In the genomic region with DNA sequence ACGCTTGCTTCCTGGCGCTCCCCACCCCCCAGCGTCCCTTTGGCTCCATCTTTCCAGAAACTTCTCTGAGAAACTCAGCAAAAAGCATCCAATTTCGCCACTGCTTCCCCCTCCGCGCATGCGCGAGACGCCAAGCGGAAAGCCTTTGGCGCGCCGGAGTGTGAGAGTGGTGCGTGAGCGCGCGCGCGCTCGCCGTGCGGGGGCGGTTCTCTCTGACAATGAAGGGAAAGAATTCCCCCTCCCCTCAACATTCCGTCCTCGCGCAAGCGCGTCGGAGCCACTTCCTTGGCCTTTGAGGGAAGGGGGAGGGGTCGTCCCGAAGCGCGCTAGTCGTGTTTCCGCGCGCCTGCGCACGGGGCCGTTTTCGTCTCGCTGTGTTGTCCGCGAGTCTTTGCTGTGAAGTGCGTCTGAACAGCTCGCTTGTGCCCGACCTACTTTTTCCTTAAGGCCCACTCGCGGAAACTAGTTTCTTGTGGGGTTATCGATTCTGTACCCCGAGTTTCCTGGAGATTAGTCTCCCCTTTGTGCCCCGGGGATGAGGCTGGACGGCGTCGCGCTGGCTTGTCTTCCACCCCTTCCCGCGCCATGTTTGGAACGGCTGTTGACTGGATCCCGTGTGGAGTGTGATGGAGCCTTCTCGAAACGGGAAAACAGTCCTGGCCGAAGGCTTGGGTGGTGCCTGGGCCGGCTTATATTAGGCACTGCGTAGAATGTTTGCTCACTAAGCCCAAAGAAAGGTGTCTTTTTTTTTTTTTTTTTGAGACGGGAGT, we compare ENCODE assay signal across 1 cellular context.
TF ChIP-seq lines count a peak whose summit lies in the region.

No MANE protein-coding gene starts in this region.

TF ChIP-seq in HepG2, 621 proteins besides CTCF, POLR2A, EP300 and RAD21 (continues in another document):
- TF ChIP-seq SRY (CRISPR knock-in tag; IDR thresholded peaks at IDR 0.05) (no peak), ZFY (CRISPR knock-in tag; IDR thresholded peaks at IDR 0.05) (no peak), AGO2 (optimal IDR thresholded peaks at IDR 0.05; ENCODE audit: low read depth, low read length) (peak; percentile 66), JUN (CRISPR knock-in tag; IDR thresholded peaks at IDR 0.05) (no peak; the same call in 1 of the 2 replicates), ZNF3 (CRISPR knock-in tag; IDR thresholded peaks at IDR 0.05) (no peak), ZNF329 (CRISPR knock-in tag; IDR thresholded peaks at IDR 0.05; ENCODE audit: low read depth) (no peak; the same call in 1 of the 2 replicates), HNF4G (IDR thresholded peaks at IDR 0.05; ENCODE audit: borderline replicate concordance, low read depth, low read length) (no peak; the same call in 1 of the 2 replicates), HNF4G (CRISPR knock-in tag; IDR thresholded peaks at IDR 0.05; ENCODE audit: borderline replicate concordance, low read depth) (no peak), RNF2 (conservative IDR thresholded peaks at IDR 0.05; ENCODE audit: low read depth) (no peak), MXD3 (CRISPR knock-in tag; IDR thresholded peaks at IDR 0.05) (peak; percentile 42; the same call in 1 of the 2 replicates), ZFP1 (CRISPR knock-in tag; IDR thresholded peaks at IDR 0.05) (no peak), KDM5B (CRISPR knock-in tag; IDR thresholded peaks at IDR 0.05; ENCODE audit: borderline replicate concordance) (peak; percentile 60), ZNF678 (CRISPR knock-in tag; IDR thresholded peaks at IDR 0.05) (no peak), ZBTB44 (CRISPR knock-in tag; IDR thresholded peaks at IDR 0.05) (no peak), TCF7L2 (IDR thresholded peaks at IDR 0.05; ENCODE audit: low read depth, low read length) (no peak), DMAP1 (CRISPR knock-in tag; IDR thresholded peaks at IDR 0.05) (0 out of 2 replicates have a peak, but pooled peaks have one; percentile 31), ZFP36L1 (CRISPR knock-in tag; IDR thresholded peaks at IDR 0.05) (no peak; the same call in 1 of the 2 replicates), ZNF615 (CRISPR knock-in tag; IDR thresholded peaks at IDR 0.05; ENCODE audit: borderline replicate concordance) (peak; percentile 6; the same call in 1 of the 2 replicates), GABPB1 (CRISPR knock-in tag; IDR thresholded peaks at IDR 0.05) (peak; percentile 82), SOX13 (IDR thresholded peaks at IDR 0.05) (no peak), SOX13 (CRISPR knock-in tag; conservative IDR thresholded peaks at IDR 0.05 in 1 of 2, IDR thresholded peaks at IDR 0.05 in 1 of 2) (peak in 1 of 2 experiments; percentile 77; a peak in 2 of 4 replicates), FOXK1 (CRISPR knock-in tag; IDR thresholded peaks at IDR 0.05; ENCODE audit: borderline replicate concordance, low read depth) (no peak), BORCS8-MEF2B (CRISPR knock-in tag; IDR thresholded peaks at IDR 0.05) (peak; percentile 61), TBX2 (CRISPR knock-in tag; IDR thresholded peaks at IDR 0.05; ENCODE audit: borderline replicate concordance) (peak; percentile 78), FLYWCH1 (CRISPR knock-in tag; IDR thresholded peaks at IDR 0.05) (no peak), NR2F2 (IDR thresholded peaks at IDR 0.05; ENCODE audit: borderline replicate concordance, low read depth) (no peak), ZNF510 (CRISPR knock-in tag; IDR thresholded peaks at IDR 0.05; ENCODE audit: low read depth) (0 out of 2 replicates have a peak, but pooled peaks have one; percentile 1), KLF11 (CRISPR knock-in tag; IDR thresholded peaks at IDR 0.05) (peak; percentile 26), HOXA5 (CRISPR knock-in tag; IDR thresholded peaks at IDR 0.05) (no peak)
- TF ChIP-seq, protein P1, sequence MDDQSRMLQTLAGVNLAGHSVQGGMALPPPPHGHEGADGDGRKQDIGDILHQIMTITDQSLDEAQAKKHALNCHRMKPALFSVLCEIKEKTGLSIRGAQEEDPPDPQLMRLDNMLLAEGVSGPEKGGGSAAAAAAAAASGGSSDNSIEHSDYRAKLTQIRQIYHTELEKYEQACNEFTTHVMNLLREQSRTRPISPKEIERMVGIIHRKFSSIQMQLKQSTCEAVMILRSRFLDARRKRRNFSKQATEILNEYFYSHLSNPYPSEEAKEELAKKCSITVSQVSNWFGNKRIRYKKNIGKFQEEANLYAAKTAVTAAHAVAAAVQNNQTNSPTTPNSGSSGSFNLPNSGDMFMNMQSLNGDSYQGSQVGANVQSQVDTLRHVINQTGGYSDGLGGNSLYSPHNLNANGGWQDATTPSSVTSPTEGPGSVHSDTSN (CRISPR knock-in tag; IDR thresholded peaks at IDR 0.05; ENCODE audit: borderline replicate concordance) = 0 out of 2 replicates have a peak, but pooled peaks have one; percentile 43
- TF ChIP-seq, protein P2, sequence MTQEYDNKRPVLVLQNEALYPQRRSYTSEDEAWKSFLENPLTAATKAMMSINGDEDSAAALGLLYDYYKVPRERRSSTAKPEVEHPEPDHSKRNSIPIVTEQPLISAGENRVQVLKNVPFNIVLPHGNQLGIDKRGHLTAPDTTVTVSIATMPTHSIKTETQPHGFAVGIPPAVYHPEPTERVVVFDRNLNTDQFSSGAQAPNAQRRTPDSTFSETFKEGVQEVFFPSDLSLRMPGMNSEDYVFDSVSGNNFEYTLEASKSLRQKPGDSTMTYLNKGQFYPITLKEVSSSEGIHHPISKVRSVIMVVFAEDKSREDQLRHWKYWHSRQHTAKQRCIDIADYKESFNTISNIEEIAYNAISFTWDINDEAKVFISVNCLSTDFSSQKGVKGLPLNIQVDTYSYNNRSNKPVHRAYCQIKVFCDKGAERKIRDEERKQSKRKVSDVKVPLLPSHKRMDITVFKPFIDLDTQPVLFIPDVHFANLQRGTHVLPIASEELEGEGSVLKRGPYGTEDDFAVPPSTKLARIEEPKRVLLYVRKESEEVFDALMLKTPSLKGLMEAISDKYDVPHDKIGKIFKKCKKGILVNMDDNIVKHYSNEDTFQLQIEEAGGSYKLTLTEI (CRISPR knock-in tag; conservative IDR thresholded peaks at IDR 0.05) = no peak
- TF ChIP-seq, protein P3, sequence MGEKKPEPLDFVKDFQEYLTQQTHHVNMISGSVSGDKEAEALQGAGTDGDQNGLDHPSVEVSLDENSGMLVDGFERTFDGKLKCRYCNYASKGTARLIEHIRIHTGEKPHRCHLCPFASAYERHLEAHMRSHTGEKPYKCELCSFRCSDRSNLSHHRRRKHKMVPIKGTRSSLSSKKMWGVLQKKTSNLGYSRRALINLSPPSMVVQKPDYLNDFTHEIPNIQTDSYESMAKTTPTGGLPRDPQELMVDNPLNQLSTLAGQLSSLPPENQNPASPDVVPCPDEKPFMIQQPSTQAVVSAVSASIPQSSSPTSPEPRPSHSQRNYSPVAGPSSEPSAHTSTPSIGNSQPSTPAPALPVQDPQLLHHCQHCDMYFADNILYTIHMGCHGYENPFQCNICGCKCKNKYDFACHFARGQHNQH (CRISPR knock-in tag; IDR thresholded peaks at IDR 0.05) = peak; percentile 84; the same call in 1 of the 2 replicates
- TF ChIP-seq, protein P4, sequence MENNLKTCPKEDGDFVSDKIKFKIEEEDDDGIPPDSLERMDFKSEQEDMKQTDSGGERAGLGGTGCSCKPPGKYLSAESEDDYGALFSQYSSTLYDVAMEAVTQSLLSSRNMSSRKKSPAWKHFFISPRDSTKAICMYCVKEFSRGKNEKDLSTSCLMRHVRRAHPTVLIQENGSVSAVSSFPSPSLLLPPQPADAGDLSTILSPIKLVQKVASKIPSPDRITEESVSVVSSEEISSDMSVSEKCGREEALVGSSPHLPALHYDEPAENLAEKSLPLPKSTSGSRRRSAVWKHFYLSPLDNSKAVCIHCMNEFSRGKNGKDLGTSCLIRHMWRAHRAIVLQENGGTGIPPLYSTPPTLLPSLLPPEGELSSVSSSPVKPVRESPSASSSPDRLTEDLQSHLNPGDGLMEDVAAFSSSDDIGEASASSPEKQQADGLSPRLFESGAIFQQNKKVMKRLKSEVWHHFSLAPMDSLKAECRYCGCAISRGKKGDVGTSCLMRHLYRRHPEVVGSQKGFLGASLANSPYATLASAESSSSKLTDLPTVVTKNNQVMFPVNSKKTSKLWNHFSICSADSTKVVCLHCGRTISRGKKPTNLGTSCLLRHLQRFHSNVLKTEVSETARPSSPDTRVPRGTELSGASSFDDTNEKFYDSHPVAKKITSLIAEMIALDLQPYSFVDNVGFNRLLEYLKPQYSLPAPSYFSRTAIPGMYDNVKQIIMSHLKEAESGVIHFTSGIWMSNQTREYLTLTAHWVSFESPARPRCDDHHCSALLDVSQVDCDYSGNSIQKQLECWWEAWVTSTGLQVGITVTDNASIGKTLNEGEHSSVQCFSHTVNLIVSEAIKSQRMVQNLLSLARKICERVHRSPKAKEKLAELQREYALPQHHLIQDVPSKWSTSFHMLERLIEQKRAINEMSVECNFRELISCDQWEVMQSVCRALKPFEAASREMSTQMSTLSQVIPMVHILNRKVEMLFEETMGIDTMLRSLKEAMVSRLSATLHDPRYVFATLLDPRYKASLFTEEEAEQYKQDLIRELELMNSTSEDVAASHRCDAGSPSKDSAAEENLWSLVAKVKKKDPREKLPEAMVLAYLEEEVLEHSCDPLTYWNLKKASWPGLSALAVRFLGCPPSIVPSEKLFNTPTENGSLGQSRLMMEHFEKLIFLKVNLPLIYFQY (CRISPR knock-in tag; IDR thresholded peaks at IDR 0.05; ENCODE audit: borderline replicate concordance) = no peak
- TF ChIP-seq, protein P5, sequence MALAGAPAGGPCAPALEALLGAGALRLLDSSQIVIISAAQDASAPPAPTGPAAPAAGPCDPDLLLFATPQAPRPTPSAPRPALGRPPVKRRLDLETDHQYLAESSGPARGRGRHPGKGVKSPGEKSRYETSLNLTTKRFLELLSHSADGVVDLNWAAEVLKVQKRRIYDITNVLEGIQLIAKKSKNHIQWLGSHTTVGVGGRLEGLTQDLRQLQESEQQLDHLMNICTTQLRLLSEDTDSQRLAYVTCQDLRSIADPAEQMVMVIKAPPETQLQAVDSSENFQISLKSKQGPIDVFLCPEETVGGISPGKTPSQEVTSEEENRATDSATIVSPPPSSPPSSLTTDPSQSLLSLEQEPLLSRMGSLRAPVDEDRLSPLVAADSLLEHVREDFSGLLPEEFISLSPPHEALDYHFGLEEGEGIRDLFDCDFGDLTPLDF (CRISPR knock-in tag; IDR thresholded peaks at IDR 0.05) = peak; percentile 89
- TF ChIP-seq, protein P6, sequence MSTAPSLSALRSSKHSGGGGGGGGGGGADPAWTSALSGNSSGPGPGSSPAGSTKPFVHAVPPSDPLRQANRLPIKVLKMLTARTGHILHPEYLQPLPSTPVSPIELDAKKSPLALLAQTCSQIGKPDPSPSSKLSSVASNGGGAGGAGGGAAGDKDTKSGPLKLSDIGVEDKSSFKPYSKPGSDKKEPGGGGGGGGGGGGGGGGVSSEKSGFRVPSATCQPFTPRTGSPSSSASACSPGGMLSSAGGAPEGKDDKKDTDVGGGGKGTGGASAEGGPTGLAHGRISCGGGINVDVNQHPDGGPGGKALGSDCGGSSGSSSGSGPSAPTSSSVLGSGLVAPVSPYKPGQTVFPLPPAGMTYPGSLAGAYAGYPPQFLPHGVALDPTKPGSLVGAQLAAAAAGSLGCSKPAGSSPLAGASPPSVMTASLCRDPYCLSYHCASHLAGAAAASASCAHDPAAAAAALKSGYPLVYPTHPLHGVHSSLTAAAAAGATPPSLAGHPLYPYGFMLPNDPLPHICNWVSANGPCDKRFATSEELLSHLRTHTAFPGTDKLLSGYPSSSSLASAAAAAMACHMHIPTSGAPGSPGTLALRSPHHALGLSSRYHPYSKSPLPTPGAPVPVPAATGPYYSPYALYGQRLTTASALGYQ (CRISPR knock-in tag; IDR thresholded peaks at IDR 0.05) = no peak
- TF ChIP-seq, protein P7, sequence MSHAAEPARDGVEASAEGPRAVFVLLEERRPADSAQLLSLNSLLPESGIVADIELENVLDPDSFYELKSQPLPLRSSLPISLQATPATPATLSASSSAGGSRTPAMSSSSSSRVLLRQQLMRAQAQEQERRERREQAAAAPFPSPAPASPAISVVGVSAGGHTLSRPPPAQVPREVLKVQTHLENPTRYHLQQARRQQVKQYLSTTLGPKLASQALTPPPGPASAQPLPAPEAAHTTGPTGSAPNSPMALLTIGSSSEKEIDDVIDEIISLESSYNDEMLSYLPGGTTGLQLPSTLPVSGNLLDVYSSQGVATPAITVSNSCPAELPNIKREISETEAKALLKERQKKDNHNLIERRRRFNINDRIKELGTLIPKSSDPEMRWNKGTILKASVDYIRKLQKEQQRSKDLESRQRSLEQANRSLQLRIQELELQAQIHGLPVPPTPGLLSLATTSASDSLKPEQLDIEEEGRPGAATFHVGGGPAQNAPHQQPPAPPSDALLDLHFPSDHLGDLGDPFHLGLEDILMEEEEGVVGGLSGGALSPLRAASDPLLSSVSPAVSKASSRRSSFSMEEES (CRISPR knock-in tag; IDR thresholded peaks at IDR 0.05) = no peak
- TF ChIP-seq, protein P8, sequence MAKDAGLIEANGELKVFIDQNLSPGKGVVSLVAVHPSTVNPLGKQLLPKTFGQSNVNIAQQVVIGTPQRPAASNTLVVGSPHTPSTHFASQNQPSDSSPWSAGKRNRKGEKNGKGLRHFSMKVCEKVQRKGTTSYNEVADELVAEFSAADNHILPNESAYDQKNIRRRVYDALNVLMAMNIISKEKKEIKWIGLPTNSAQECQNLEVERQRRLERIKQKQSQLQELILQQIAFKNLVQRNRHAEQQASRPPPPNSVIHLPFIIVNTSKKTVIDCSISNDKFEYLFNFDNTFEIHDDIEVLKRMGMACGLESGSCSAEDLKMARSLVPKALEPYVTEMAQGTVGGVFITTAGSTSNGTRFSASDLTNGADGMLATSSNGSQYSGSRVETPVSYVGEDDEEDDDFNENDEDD (CRISPR knock-in tag; IDR thresholded peaks at IDR 0.05; ENCODE audit: borderline replicate concordance) = peak; percentile 86; the same call in 1 of the 2 replicates
